ENCODE assay signal across 18 cellular contexts in genomic region chr10:126568809-126569208, GRCh38.
DNase-seq lines count a peak whose midpoint lies in the region; ATAC-seq and TF ChIP-seq lines count a peak whose summit lies in the region.
"Had no signal": no experiment of that assay in that cellular context is flagged by ENCODE, and none has a peak within 500 bp of the region (broad histone marks: within the 10 kb centered on the region; RNA-seq: fewer than 3 reads in every experiment).

No MANE protein-coding gene starts in this region.

- no peaks in the 10 kb centered on the region for H3K27me3 ChIP-seq in psoas muscle (ENCODE audit: insufficient read depth in 3 of 3, low read length in 2 of 3)

- TF ChIP-seq CTCF in neural crest cell (conservative IDR thresholded peaks at IDR 0.05) = no peak
- no peak for TF ChIP-seq CTCF in psoas muscle (IDR thresholded peaks at IDR 0.05)

- H3K9me3 ChIP-seq in psoas muscle = no peaks in the 10 kb centered on the region
- H3K9me3 ChIP-seq: Caco-2 had no signal

- intact Hi-C loops in psoas muscle (cut with DNase I) = no loop called here

- 63 to 77% (median 70%) methylated on average over 6 of the region's 6 CpGs for WGBS in psoas muscle, 3 donors

- H3K4me3 ChIP-seq in psoas muscle = no peak overlapping the region

- H3K27me3 Mint-ChIP-seq in neural crest cell (ENCODE audit: low read depth) = no peaks in the 10 kb centered on the region

- peaks cover 34% of the 10 kb centered on the region for H3K4me1 Mint-ChIP-seq in neural crest cell
- H3K4me1 Mint-ChIP-seq: B cell had no signal

- no peaks in the 10 kb centered on the region for H3K4me1 ChIP-seq in psoas muscle
- H3K4me1 ChIP-seq: Caco-2 had no signal

- H3K36me3 ChIP-seq in psoas muscle (ENCODE audit: insufficient read depth in 1 of 2, low read depth in 1 of 2) = no peaks in the 10 kb centered on the region

- peaks cover 3% of the 10 kb centered on the region for H3K9me3 Mint-ChIP-seq in neural crest cell
- H3K9me3 Mint-ChIP-seq in activated naive CD4-positive, alpha-beta T cell treated with anti-CD3 and anti-CD28 coated beads, Interleukin-2, amount 50 U/mL, for 72 hours = peaks cover 0 to 17% of the 10 kb centered on the region in 2 donors

- peak overlapping the region; percentile 58 for H3K27ac ChIP-seq in caudate nucleus (ENCODE audit: low read depth, low read length)
- no peak overlapping the region for H3K27ac ChIP-seq in psoas muscle

- H3K4me3 Mint-ChIP-seq in neural crest cell = no peak overlapping the region
- H3K4me3 Mint-ChIP-seq: B cell; CD4-positive, CD25-positive, alpha-beta regulatory T cell; H9 had no signal

- DNase-seq in M059J (ENCODE audit: low read depth) (peak; percentile 31), caudate nucleus (lab: John Stamatoyannopoulos, UW) (no peak), neural crest cell (ENCODE audit: low read depth, low spot score) (no peak), psoas muscle (no peak), NCI-H2196 (lab: John Stamatoyannopoulos, UW; ENCODE audit: unreplicated experiment) (no peak)
- DNase-seq in activated naive CD4-positive, alpha-beta T cell treated with anti-CD3 and anti-CD28 coated beads, Interleukin-2, amount 50 U/mL, for 72 hours (ENCODE audit: low spot score in 2 of 2) = no peak
- DNase-seq: Caco-2; CD4-positive, CD25-positive, alpha-beta regulatory T cell; DMS153; H9; IMR-90; Kasumi-1; NCI-H1105 treated with DMSO at 0.1 percent for 48 hours; NCI-H1694 treated with DMSO at 0.1 percent for 48 hours; NCI-H526 treated with DMSO at 0.1 percent for 48 hours; SIG-M5 had no signal

- H3K27ac Mint-ChIP-seq in neural crest cell (ENCODE audit: unreplicated experiment) = peak overlapping the region; percentile 73
- no peak overlapping the region for H3K27ac Mint-ChIP-seq in activated naive CD4-positive, alpha-beta T cell treated with anti-CD3 and anti-CD28 coated beads, Interleukin-2, amount 50 U/mL, for 72 hours
- H3K27ac Mint-ChIP-seq: B cell; CD4-positive, CD25-positive, alpha-beta regulatory T cell had no signal

- no peak for ATAC-seq in activated naive CD4-positive, alpha-beta T cell treated with anti-CD3 and anti-CD28 coated beads, Interleukin-2, amount 50 U/mL, for 72 hours
- ATAC-seq in psoas muscle (no peak), HG02840 (IDR thresholded peaks at IDR 0.05; ENCODE audit: low FRiP score, unreplicated experiment) (no peak)

- H3K36me3 Mint-ChIP-seq in neural crest cell (ENCODE audit: low read depth) = no peaks in the 10 kb centered on the region
- peaks cover 0 to 8% of the 10 kb centered on the region in 2 donors for H3K36me3 Mint-ChIP-seq in activated naive CD4-positive, alpha-beta T cell treated with anti-CD3 and anti-CD28 coated beads, Interleukin-2, amount 50 U/mL, for 72 hours
- H3K36me3 Mint-ChIP-seq: CD4-positive, CD25-positive, alpha-beta regulatory T cell had no signal
